24 cellular contexts compared by ENCODE assay signal in the genomic region with DNA sequence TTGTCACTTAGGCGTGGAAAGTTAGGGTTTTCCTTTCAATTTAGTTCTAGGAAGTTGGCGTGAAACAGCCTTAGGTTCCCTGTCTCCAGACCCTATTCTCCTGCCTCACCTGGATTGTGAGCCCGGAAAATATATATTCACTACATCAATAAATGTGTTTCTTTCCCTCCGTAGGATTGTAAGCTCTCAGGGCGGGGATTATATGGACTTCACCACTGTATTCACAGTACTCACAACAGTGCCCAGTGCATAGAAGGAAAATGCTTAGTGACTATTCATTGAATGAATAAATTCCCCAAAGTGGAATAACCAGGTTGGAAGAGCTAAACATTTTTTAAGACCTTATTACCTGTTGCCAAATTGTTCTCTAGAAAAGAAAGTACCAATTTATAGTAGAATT.
"Had no signal": no experiment of that assay in that cellular context is flagged by ENCODE, and none has a peak within 500 bp of the region (broad histone marks: within the 10 kb centered on the region; RNA-seq: fewer than 3 reads in every experiment).

No MANE protein-coding gene starts in this region.

- H3K4me1 Mint-ChIP-seq: activated CD4-positive, alpha-beta memory T cell treated with anti-CD3 and anti-CD28 coated beads, Interleukin-2, amount 10 ng/mL, durations not matched to agents 7 days and 5 days; activated naive CD4-positive, alpha-beta T cell treated with anti-CD3 and anti-CD28 coated beads, Interleukin-2, amount 50 U/mL, for 24 hours; natural killer cell; stimulated activated memory B cell treated with anti-CD40 and anti-IgM and Interleukin-4, amounts not matched to agents 10 μg/mL and 1 μg/mL and 100 μg/mL, for 72 hours had no signal

- H3K27ac ChIP-seq: foreskin keratinocyte, lower lobe of right lung, prostate gland, right atrium auricular region, stomach, suprapubic skin, tibial nerve had no signal

- H3K36me3 ChIP-seq: lower lobe of right lung, prostate gland, right atrium auricular region, stomach, suprapubic skin, tibial nerve had no signal

- H3K9me3 Mint-ChIP-seq: activated CD4-positive, alpha-beta memory T cell treated with anti-CD3 and anti-CD28 coated beads, Interleukin-2, amount 10 ng/mL, durations not matched to agents 7 days and 5 days; activated T-helper 1 cell treated with anti-CD3 and anti-CD28 coated beads, Interleukin-12 subunit alpha, Interleukin-12 subunit beta, Interleukin-2, Interleukin-4 antibody, amounts not matched to agents 30 ng/mL and 10 ng/mL and 1 ng/mL, durations not matched to agents 14 hours and 24 hours and 36 hours; natural killer cell had no signal

- FAIRE-seq: small intestine, urothelium cell line had no signal

- H3K27me3 Mint-ChIP-seq: brain had no signal

- H3K4me3 ChIP-seq: lower lobe of right lung, prostate gland, right atrium auricular region, stomach, suprapubic skin, tibial nerve had no signal

- H3K4me3 Mint-ChIP-seq: activated CD4-positive, alpha-beta memory T cell treated with anti-CD3 and anti-CD28 coated beads, Interleukin-2, amount 10 ng/mL, durations not matched to agents 7 days and 5 days; activated naive CD4-positive, alpha-beta T cell treated with anti-CD3 and anti-CD28 coated beads, Interleukin-2, amount 50 U/mL, for 24 hours; activated T-helper 1 cell treated with anti-CD3 and anti-CD28 coated beads, Interleukin-12 subunit alpha, Interleukin-12 subunit beta, Interleukin-2, Interleukin-4 antibody, amounts not matched to agents 30 ng/mL and 10 ng/mL and 1 ng/mL, durations not matched to agents 14 hours and 24 hours and 36 hours; brain; natural killer cell; stimulated activated memory B cell treated with anti-CD40 and anti-IgM and Interleukin-4, amounts not matched to agents 10 μg/mL and 1 μg/mL and 100 μg/mL, for 72 hours had no signal

- H3K4me1 ChIP-seq: foreskin keratinocyte, lower lobe of right lung, prostate gland, right atrium auricular region, stomach, suprapubic skin, tibial nerve had no signal

- H3K36me3 Mint-ChIP-seq: activated naive CD4-positive, alpha-beta T cell treated with anti-CD3 and anti-CD28 coated beads, Interleukin-2, amount 50 U/mL, for 24 hours; natural killer cell had no signal

- H3K9me3 ChIP-seq: lower lobe of right lung, prostate gland, suprapubic skin had no signal

- H3K27me3 ChIP-seq: right atrium auricular region, stomach, suprapubic skin, tibial nerve had no signal

- DNase-seq: activated CD4-positive, alpha-beta memory T cell treated with anti-CD3 and anti-CD28 coated beads, Interleukin-2, amount 10 ng/mL, durations not matched to agents 7 days and 5 days; activated CD4-positive, alpha-beta T cell treated with anti-CD3 and anti-CD28 coated beads for 48 hours; activated gamma-delta T cell; aorta; dermis blood vessel endothelial cell; effector CD8-positive, alpha-beta T cell; erythroblast; foreskin keratinocyte; kidney; lower lobe of right lung; natural killer cell; stimulated activated CD4-positive, alpha-beta T cell treated with anti-CD3 and anti-CD28 coated beads, Interleukin-15, amount 100 ng/mL, for 24 hours; stomach; T-helper 2 cell had no signal

- H3K27ac Mint-ChIP-seq: activated CD4-positive, alpha-beta memory T cell treated with anti-CD3 and anti-CD28 coated beads, Interleukin-2, amount 10 ng/mL, durations not matched to agents 7 days and 5 days; activated naive CD4-positive, alpha-beta T cell treated with anti-CD3 and anti-CD28 coated beads, Interleukin-2, amount 50 U/mL, for 24 hours; activated T-helper 1 cell treated with anti-CD3 and anti-CD28 coated beads, Interleukin-12 subunit alpha, Interleukin-12 subunit beta, Interleukin-2, Interleukin-4 antibody, amounts not matched to agents 30 ng/mL and 10 ng/mL and 1 ng/mL, durations not matched to agents 14 hours and 24 hours and 36 hours; brain; natural killer cell; stimulated activated memory B cell treated with anti-CD40 and anti-IgM and Interleukin-4, amounts not matched to agents 10 μg/mL and 1 μg/mL and 100 μg/mL, for 72 hours had no signal
